Comparison of ENCODE assay signal across 16 cellular contexts in the genomic region with DNA sequence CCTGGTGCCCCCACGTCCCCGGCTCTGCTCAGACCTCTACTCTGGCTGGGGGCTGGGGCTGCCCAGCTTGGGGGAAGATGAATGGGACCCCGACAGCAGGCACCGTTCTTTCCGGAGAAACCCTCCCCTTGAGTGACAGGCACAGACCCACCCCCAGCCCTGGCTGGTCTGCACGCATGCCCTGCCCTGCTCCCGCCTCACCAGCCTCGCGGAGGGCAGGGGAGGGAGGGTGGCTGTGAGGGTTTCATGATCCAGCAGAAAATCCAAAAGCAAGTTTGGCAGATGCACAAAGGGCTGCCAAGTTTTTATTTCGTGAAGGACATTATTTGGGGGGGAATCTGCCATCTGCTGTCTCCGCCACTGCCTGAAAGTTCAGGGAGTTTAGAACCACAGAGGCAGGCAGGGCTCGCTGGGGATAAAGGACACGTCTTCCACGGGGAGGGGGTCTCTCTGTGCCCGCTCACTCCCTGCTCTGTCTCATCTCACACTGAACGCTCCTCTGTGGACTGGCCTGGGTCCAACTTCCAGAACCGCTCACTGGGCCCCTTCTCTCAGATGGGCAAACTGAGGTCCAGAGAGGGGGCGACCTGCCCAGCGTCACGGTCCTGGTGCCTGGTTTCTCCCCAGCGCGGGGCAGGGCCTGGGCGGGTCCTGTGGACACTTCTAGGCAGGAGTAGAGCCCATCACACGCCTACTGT.
DNase-seq lines count a peak whose midpoint lies in the region; ATAC-seq and TF ChIP-seq lines count a peak whose summit lies in the region.
"Had no signal": no experiment of that assay in that cellular context is flagged by ENCODE, and none has a peak within 500 bp of the region (broad histone marks: within the 10 kb centered on the region; RNA-seq: fewer than 3 reads in every experiment).

No MANE protein-coding gene starts in this region.

- no peaks in the 10 kb centered on the region for H3K27me3 ChIP-seq in H7 (ENCODE audit: control insufficient read depth, insufficient read depth, low read length)
- H3K27me3 ChIP-seq in endodermal cell (ENCODE audit: control insufficient read depth, insufficient read depth, low read length, poor library complexity, severe bottlenecking), result no peaks in the 10 kb centered on the region
- H3K27me3 ChIP-seq in gastrocnemius medialis, result no peaks in the 10 kb centered on the region
- H3K27me3 ChIP-seq: SJCRH30 had no signal

- H3K27me3 Mint-ChIP-seq in endodermal cell (ENCODE audit: insufficient read depth) (no peaks in the 10 kb centered on the region), MCF 10A (ENCODE audit: insufficient read depth, unreplicated experiment) (no peaks in the 10 kb centered on the region)
- H3K27me3 Mint-ChIP-seq: CD4-positive, alpha-beta T cell; naive thymus-derived CD4-positive, alpha-beta T cell; T-helper 17 cell had no signal

- H3K27ac ChIP-seq in endodermal cell (ENCODE audit: low read depth, low read length) (peak overlapping the region; percentile 72), gastrocnemius medialis (peak overlapping the region; percentile 90 to 98 (median 98))
- H3K27ac ChIP-seq: SJCRH30 had no signal

- intact Hi-C loops in gastrocnemius medialis (cut with DNase I; ENCODE audit: low total_unique reads), result no loop called here
- intact Hi-C loops in MCF 10A (cut with micrococcal nuclease), result no loop called here

- H3K4me1 Mint-ChIP-seq in endodermal cell (peaks cover 2% of the 10 kb centered on the region), MCF 10A (ENCODE audit: insufficient read depth, unreplicated experiment) (peaks cover 20% of the 10 kb centered on the region)
- H3K4me1 Mint-ChIP-seq: T-helper 17 cell had no signal

- H3K9me3 Mint-ChIP-seq in endodermal cell (no peaks in the 10 kb centered on the region), MCF 10A (ENCODE audit: unreplicated experiment) (no peaks in the 10 kb centered on the region)
- H3K9me3 Mint-ChIP-seq: CD4-positive, alpha-beta T cell; naive thymus-derived CD4-positive, alpha-beta T cell had no signal

- peaks cover 24% of the 10 kb centered on the region for H3K36me3 Mint-ChIP-seq in endodermal cell (ENCODE audit: low read depth)
- H3K36me3 Mint-ChIP-seq in MCF 10A (ENCODE audit: insufficient read depth, unreplicated experiment), result peaks cover 71% of the 10 kb centered on the region
- H3K36me3 Mint-ChIP-seq: naive thymus-derived CD4-positive, alpha-beta T cell had no signal

- H3K4me3 Mint-ChIP-seq in endodermal cell (no peak overlapping the region), MCF 10A (ENCODE audit: unreplicated experiment) (no peak overlapping the region)
- H3K4me3 Mint-ChIP-seq: CD4-positive, alpha-beta T cell; naive thymus-derived CD4-positive, alpha-beta T cell; T-helper 17 cell had no signal

- no peak overlapping the region for H3K27ac Mint-ChIP-seq in endodermal cell
- no peak overlapping the region for H3K27ac Mint-ChIP-seq in MCF 10A (ENCODE audit: low read depth, unreplicated experiment)
- H3K27ac Mint-ChIP-seq: CD4-positive, alpha-beta T cell; naive thymus-derived CD4-positive, alpha-beta T cell; T-helper 17 cell had no signal

- DNase-seq in H7 (peak; percentile 74), NCI-H524 (lab: John Stamatoyannopoulos, UW) (peak; percentile 63 to 81), endodermal cell (no peak), gastrocnemius medialis (no peak), AG20443 (ENCODE audit: low spot score) (no peak), MCF 10A (ENCODE audit: unreplicated experiment) (no peak), NCI-H2107 (lab: John Stamatoyannopoulos, UW) (no peak)
- DNase-seq: activated CD4-positive, alpha-beta T cell treated with anti-CD3 and anti-CD28 coated beads, Interleukin-2, amount 50 U/mL, for 4 hours; aorta; CD4-positive, alpha-beta T cell; hippocampal formation; naive thymus-derived CD4-positive, alpha-beta T cell; NCI-H2081 treated with DMSO at 0.1 percent for 48 hours; SJCRH30; T-helper 17 cell had no signal

- H3K36me3 ChIP-seq in H7 (replicated peaks; ENCODE audit: control insufficient read depth, insufficient read depth, low read length), result peaks cover 2% of the 10 kb centered on the region
- peaks cover 9% of the 10 kb centered on the region for H3K36me3 ChIP-seq in endodermal cell (ENCODE audit: control insufficient read depth, insufficient read depth, low read length)
- peaks cover 0 to 11% of the 10 kb centered on the region in 2 donors for H3K36me3 ChIP-seq in gastrocnemius medialis

- ATAC-seq in gastrocnemius medialis, result no peak
- no peak for ATAC-seq in GM21576 (IDR thresholded peaks at IDR 0.05; ENCODE audit: unreplicated experiment)
- ATAC-seq: naive thymus-derived CD4-positive, alpha-beta T cell; T-helper 17 cell had no signal

- TF ChIP-seq CTCF in endodermal cell (conservative IDR thresholded peaks at IDR 0.05), result no peak
- no peak for TF ChIP-seq CTCF in gastrocnemius medialis (IDR thresholded peaks at IDR 0.05 in 4 of 5, conservative IDR thresholded peaks at IDR 0.05 in 1 of 5)
- no peak for TF ChIP-seq CTCF in MCF 10A (IDR thresholded peaks at IDR 0.05; ENCODE audit: unreplicated experiment)

- CTCF ChIA-PET in MCF 10A (lab: Yijun Ruan, JAX), result interaction anchor here (0.6 kb wide), 1 partner anchor 248 kb away, joined by 3 read pairs; no protein-coding TSS in a partner anchor

- H3K4me3 ChIP-seq in H7 (ENCODE audit: insufficient read depth, low read depth, low read length) (no peak overlapping the region), endodermal cell (ENCODE audit: low read length) (no peak overlapping the region), gastrocnemius medialis (no peak overlapping the region)
- H3K4me3 ChIP-seq: SJCRH30 had no signal

- no peak overlapping the region for H3K9ac ChIP-seq in endodermal cell (ENCODE audit: extremely low read depth, low read length, poor library complexity, severe bottlenecking)

- H3K9me3 ChIP-seq in endodermal cell (ENCODE audit: control insufficient read depth, low read length) (no peaks in the 10 kb centered on the region), gastrocnemius medialis (no peaks in the 10 kb centered on the region)
- H3K9me3 ChIP-seq: SJCRH30 had no signal

- TF ChIP-seq POLR2A in gastrocnemius medialis (IDR thresholded peaks at IDR 0.05), result no peak

- BruUV-seq in MCF 10A (replicated peaks; lab: Mats Ljungman, UMichigan), result no TSS peak

- 88 to 90% methylated on average over 19 to 24 of the region's 24 CpGs for WGBS in endodermal cell (ENCODE audit: insufficient coverage in 1 of 2, insufficient read length in 1 of 2), 2 experiments

- H3K4me1 ChIP-seq in endodermal cell (ENCODE audit: control insufficient read depth, insufficient read depth, low read length), result no peaks in the 10 kb centered on the region
- H3K4me1 ChIP-seq in gastrocnemius medialis, result peaks cover 67 to 87% of the 10 kb centered on the region in 2 donors
- H3K4me1 ChIP-seq: SJCRH30 had no signal

- POLR2A ChIA-PET in MCF 10A (lab: Yijun Ruan, JAX), result interaction anchor here (0.8 kb wide), 1 partner anchor 48 kb away, joined by 3 read pairs; no protein-coding TSS in a partner anchor

- in situ Hi-C loops in gastrocnemius medialis (cut with MboI; ENCODE audit: low sequenced_read_pairs in 4 of 4), result no loop called here

Comparison
In these comparisons a context has a peak if more than half of its experiments do, and no peak if none do; other contexts are left out.
1. DNase-seq: peak in H7 (single experiment) and NCI-H524 (2 of 2); none in endodermal cell (single experiment), gastrocnemius medialis (0 of 2), AG20443 (single experiment), MCF 10A (single experiment) and NCI-H2107 (single experiment).